ENCODE assay signal across 26 cellular contexts in the genomic region with DNA sequence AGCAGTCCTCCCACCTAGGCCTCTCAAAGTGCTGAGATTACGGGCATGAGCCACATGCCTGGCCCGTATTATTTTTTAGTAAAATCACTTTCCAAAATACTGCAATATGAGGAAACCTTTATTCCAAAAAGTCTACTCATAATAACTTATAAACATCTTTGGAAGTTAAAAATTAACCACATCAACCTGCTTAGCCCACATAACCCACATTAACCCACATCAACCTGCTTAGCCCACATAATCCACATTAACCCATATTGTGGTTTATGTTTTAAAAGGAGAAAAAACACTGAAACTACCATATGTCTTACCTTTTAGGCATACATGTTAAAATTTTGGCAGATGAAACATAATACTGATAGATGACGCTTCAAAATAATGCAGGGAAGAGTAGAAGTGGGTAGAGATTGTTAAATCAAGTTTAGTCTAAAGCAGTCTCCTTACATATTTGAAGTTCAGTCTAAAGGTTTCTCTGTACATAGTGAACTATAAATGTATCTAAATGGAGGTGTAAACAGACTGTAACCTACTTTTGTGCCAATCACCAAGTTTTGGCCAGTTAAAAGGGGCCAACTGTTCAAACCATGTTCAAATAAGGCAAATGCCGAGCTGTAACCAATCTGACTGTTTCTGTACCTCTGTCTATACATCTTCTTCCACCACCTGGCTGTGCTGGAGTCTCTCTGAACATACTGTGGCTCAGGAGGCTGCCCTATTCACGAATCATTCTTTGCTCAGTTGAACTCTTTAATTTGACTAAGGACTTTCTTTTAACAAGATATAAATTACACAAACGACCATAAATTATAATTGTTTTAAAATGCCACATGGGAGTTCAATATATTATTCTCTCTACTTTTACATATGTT. TPM values are rescaled to one million over a fixed set of nuclear protein-coding genes. Genes with fewer than 3 reads are reported as not detected.
DNase-seq lines count a peak whose midpoint lies in the region; ATAC-seq and TF ChIP-seq lines count a peak whose summit lies in the region.
"Had no signal": no experiment of that assay in that cellular context is flagged by ENCODE, and none has a peak within 500 bp of the region (broad histone marks: within the 10 kb centered on the region; RNA-seq: fewer than 3 reads in every experiment).

No MANE protein-coding gene starts in this region.

- peak; percentile 30 for ATAC-seq in activated CD4-positive, alpha-beta T cell treated with anti-CD3 and anti-CD28 coated beads for 36 hours
- ATAC-seq: A549, gastrocnemius medialis, left lung had no signal

- H3K27me3 ChIP-seq in endodermal cell (ENCODE audit: control insufficient read depth, insufficient read depth, low read length, poor library complexity, severe bottlenecking) = no peaks in the 10 kb centered on the region
- H3K27me3 ChIP-seq: gastrocnemius medialis, left lung, tibial nerve had no signal

- intact Hi-C loops in activated CD4-positive, alpha-beta T cell treated with anti-CD3 and anti-CD28 coated beads for 36 hours (cut with DNase I, micrococcal nuclease) = no loop called here

- H3K4me1 ChIP-seq in endodermal cell (ENCODE audit: control insufficient read depth, insufficient read depth, low read length) = no peaks in the 10 kb centered on the region
- H3K4me1 ChIP-seq: left lung had no signal

- 93 to 100% methylated on average over 5 of the region's 6 CpGs for WGBS in endodermal cell (ENCODE audit: insufficient coverage in 1 of 2, insufficient read length in 1 of 2), 2 experiments

- no peaks in the 10 kb centered on the region for H3K36me3 ChIP-seq in endodermal cell (ENCODE audit: control insufficient read depth, insufficient read depth, low read length)
- H3K36me3 ChIP-seq: gastrocnemius medialis, left lung, tibial nerve had no signal

- no peaks in the 10 kb centered on the region for H3K9me3 ChIP-seq in endodermal cell (ENCODE audit: control insufficient read depth, low read length)
- H3K9me3 ChIP-seq: A549, gastrocnemius medialis, left lung, tibial nerve had no signal

- no peak overlapping the region for H3K9ac ChIP-seq in endodermal cell (ENCODE audit: extremely low read depth, low read length, poor library complexity, severe bottlenecking)

- H3K4me1 Mint-ChIP-seq in activated CD4-positive, alpha-beta T cell treated with anti-CD3 and anti-CD28 coated beads for 36 hours = peaks cover 38% of the 10 kb centered on the region
- peaks cover 27% of the 10 kb centered on the region for H3K4me1 Mint-ChIP-seq in endodermal cell
- H3K4me1 Mint-ChIP-seq in nephron progenitor cell = peaks cover 30% of the 10 kb centered on the region

- TF ChIP-seq POLR2A in erythroblast (IDR thresholded peaks at IDR 0.05; ENCODE audit: low read length) = no peak

- peaks cover 3% of the 10 kb centered on the region for H3K36me3 Mint-ChIP-seq in activated CD4-positive, alpha-beta T cell treated with anti-CD3 and anti-CD28 coated beads for 36 hours (ENCODE audit: low read depth)
- H3K36me3 Mint-ChIP-seq in endodermal cell (ENCODE audit: low read depth) (peaks cover 6% of the 10 kb centered on the region), nephron progenitor cell (ENCODE audit: low read depth) (peaks cover 19% of the 10 kb centered on the region)
- H3K36me3 Mint-ChIP-seq: CD4-positive, alpha-beta memory T cell had no signal

- no peak overlapping the region for H3K27ac Mint-ChIP-seq in activated CD4-positive, alpha-beta T cell treated with anti-CD3 and anti-CD28 coated beads for 36 hours
- H3K27ac Mint-ChIP-seq in endodermal cell (peak overlapping the region; percentile 8), nephron progenitor cell (peak overlapping the region; percentile 68)

- no peak overlapping the region for H3K4me3 Mint-ChIP-seq in activated CD4-positive, alpha-beta T cell treated with anti-CD3 and anti-CD28 coated beads for 36 hours
- H3K4me3 Mint-ChIP-seq in endodermal cell = no peak overlapping the region
- H3K4me3 Mint-ChIP-seq in nephron progenitor cell = no peak overlapping the region

- POLR2A ChIA-PET in activated CD4-positive, alpha-beta T cell treated with anti-CD3 and anti-CD28 coated beads for 36 hours (lab: Charles Lee) = no interaction called here

- H3K4me3 ChIP-seq in Jurkat, Clone E6-1 (ENCODE audit: low read length) = no peak overlapping the region
- H3K4me3 ChIP-seq in endodermal cell (ENCODE audit: low read length) = no peak overlapping the region
- H3K4me3 ChIP-seq: A549, coronary artery, gastrocnemius medialis, left lung, skin epidermis, tibial nerve had no signal

- TF ChIP-seq CTCF in endodermal cell (conservative IDR thresholded peaks at IDR 0.05) (no peak), nephron progenitor cell (IDR thresholded peaks at IDR 0.05) (no peak)

- no peak overlapping the region for H3K27ac ChIP-seq in endodermal cell (ENCODE audit: low read depth, low read length)
- H3K27ac ChIP-seq: A549, coronary artery, gastrocnemius medialis, left lung, tibial nerve had no signal

- H3K9me3 Mint-ChIP-seq in activated CD4-positive, alpha-beta T cell treated with anti-CD3 and anti-CD28 coated beads for 36 hours (ENCODE audit: low read depth) = no peaks in the 10 kb centered on the region
- H3K9me3 Mint-ChIP-seq in endodermal cell (no peaks in the 10 kb centered on the region), nephron progenitor cell (no peaks in the 10 kb centered on the region)
- H3K9me3 Mint-ChIP-seq: naive thymus-derived CD8-positive, alpha-beta T cell had no signal

- CTCF ChIA-PET in activated CD4-positive, alpha-beta T cell treated with anti-CD3 and anti-CD28 coated beads for 36 hours (lab: Charles Lee) = interaction anchor here (0.6 to 0.7 kb wide), 2 partner anchors 132 to 1198 kb away, joined by 3 read pairs; no protein-coding TSS in a partner anchor

- no peaks in the 10 kb centered on the region for H3K27me3 Mint-ChIP-seq in activated CD4-positive, alpha-beta T cell treated with anti-CD3 and anti-CD28 coated beads for 36 hours
- H3K27me3 Mint-ChIP-seq in endodermal cell (ENCODE audit: insufficient read depth) = no peaks in the 10 kb centered on the region
- H3K27me3 Mint-ChIP-seq in nephron progenitor cell (ENCODE audit: low read depth, poor library complexity) = no peaks in the 10 kb centered on the region
- H3K27me3 Mint-ChIP-seq: CD4-positive, alpha-beta memory T cell; naive thymus-derived CD8-positive, alpha-beta T cell had no signal

- DNase-seq in activated CD4-positive, alpha-beta T cell treated with anti-CD3 and anti-CD28 coated beads for 36 hours = no peak
- DNase-seq in activated CD4-positive, alpha-beta T cell treated with anti-CD3 and anti-CD28 coated beads for 48 hours = no peak
- peak; percentile 62 for DNase-seq in Jurkat, Clone E6-1 (ENCODE audit: low read depth, low spot score)
- DNase-seq in endodermal cell = no peak
- DNase-seq in nephron progenitor cell = no peak
- no peak for DNase-seq in NCI-H446 (lab: John Stamatoyannopoulos, UW)
- no peak for DNase-seq in erythroblast (lab: John Stamatoyannopoulos, UW)
- no peak for DNase-seq in midbrain (lab: John Stamatoyannopoulos, UW)
- DNase-seq: activated CD4-positive, alpha-beta T cell treated with anti-CD3 and anti-CD28 coated beads for 4 hours; activated naive CD4-positive, alpha-beta T cell treated with anti-CD3 and anti-CD28 coated beads, Interleukin-2, amount 50 U/mL, for 16 hours; anterior cingulate cortex; CD4-positive, alpha-beta memory T cell; DMS 273 treated with DMSO at 0.1 percent for 48 hours; effector memory CD4-positive, alpha-beta T cell; gastrocnemius medialis; hippocampal formation; left lung; naive thymus-derived CD8-positive, alpha-beta T cell; NCI-H1105; NCI-H2029 treated with DMSO at 0.1 percent for 48 hours; NCI-H446 treated with DMSO at 0.1 percent for 48 hours; occipital lobe had no signal

RNA-seq across cellular contexts. Expression of gene KPNA3, which starts 14.5 kb away (rescaled TPM):
- 10 to 100 TPM; 51.7 to 58.0 TPM for total RNA-seq in activated CD4-positive, alpha-beta T cell treated with anti-CD3 and anti-CD28 coated beads for 36 hours
- 26.8 TPM for polyA plus RNA-seq in Jurkat, Clone E6-1 (2012; ENCODE audit: insufficient read depth, insufficient read length)
- total RNA-seq in endodermal cell = 10 to 100 TPM; 59.0 to 64.2 TPM
- polyA plus RNA-seq in endodermal cell (2013, experiment 1 of 2) = 55.9 TPM
- polyA plus RNA-seq in endodermal cell (2013, experiment 2 of 2) = 58.9 TPM
